ENCODE assay signal across 8 cellular contexts in genomic region chr1:6423321-6423999, GRCh38. TPM values are rescaled to one million over a fixed set of nuclear protein-coding genes. Genes with fewer than 3 reads are reported as not detected.
DNase-seq lines count a peak whose midpoint lies in the region; ATAC-seq and TF ChIP-seq lines count a peak whose summit lies in the region.

No MANE protein-coding gene starts in this region.

- H3K4me1 Mint-ChIP-seq in WTC11, result peaks cover 6% of the 10 kb centered on the region
- H3K4me1 Mint-ChIP-seq in mesothelial cell of epicardium, result peaks cover 5% of the 10 kb centered on the region
- peaks cover 10 to 22% of the 10 kb centered on the region in 2 donors for H3K4me1 Mint-ChIP-seq in stimulated activated naive B cell treated with anti-CD40 and anti-IgM and Interleukin-4, amounts not matched to agents 10 μg/mL and 1 μg/mL and 100 μg/mL, for 72 hours

- H3K27ac Mint-ChIP-seq in WTC11, result no peak overlapping the region
- H3K27ac Mint-ChIP-seq in mesothelial cell of epicardium, result no peak overlapping the region
- no peak overlapping the region for H3K27ac Mint-ChIP-seq in stimulated activated naive B cell treated with anti-CD40 and anti-IgM and Interleukin-4, amounts not matched to agents 10 μg/mL and 1 μg/mL and 100 μg/mL, for 72 hours

- peak; percentile 20 for DNase-seq in NK-92 treated with Interleukin-12 subunit alpha and Interleukin-12 subunit beta, amount 100 ng/mL, for 24 hours (lab: John Stamatoyannopoulos, UW)
- DNase-seq in NK-92 (lab: John Stamatoyannopoulos, UW; ENCODE audit: unreplicated experiment), result no peak
- peak; percentile 47 for DNase-seq in NCI-H146 treated with DMSO at 0.1 percent for 48 hours (lab: John Stamatoyannopoulos, UW; ENCODE audit: unreplicated experiment)
- peak; percentile 91 for DNase-seq in WTC11 (ENCODE audit: low spot score)
- peak; percentile 63 to 76 for DNase-seq in cardiac fibroblast (ENCODE audit: low read depth in 2 of 2)
- DNase-seq in mesothelial cell of epicardium (ENCODE audit: low spot score in 2 of 2, unreplicated experiment in 2 of 2), result peak in 1 of 2 experiments; percentile 77
- DNase-seq in stimulated activated naive B cell treated with anti-CD40 and anti-IgM and Interleukin-4, amounts not matched to agents 10 μg/mL and 1 μg/mL and 100 μg/mL, for 72 hours, result peak; percentile 50
- DNase-seq in OCI-M2 (lab: John Stamatoyannopoulos, UW; ENCODE audit: unreplicated experiment), result no peak

- CTCF ChIA-PET in WTC11 (lab: Charles Lee), result interaction anchor here (0.6 to 6.9 kb wide), 63 partner anchors 9 to 432 kb away, joined by 3 to 281 read pairs (median 5); partner anchors contain the start of genes ACOT7, GPR153, HES3 and ICMT

- peak; percentile 57 for ATAC-seq in WTC11
- ATAC-seq in stimulated activated naive B cell treated with anti-CD40 and anti-IgM and Interleukin-4, amounts not matched to agents 10 μg/mL and 1 μg/mL and 100 μg/mL, for 72 hours (replicated peaks), result peak; percentile 76 to 80

- TF ChIP-seq CTCF in WTC11 (IDR thresholded peaks at IDR 0.05) (peak; percentile 91), cardiac fibroblast (IDR thresholded peaks at IDR 0.05; ENCODE audit: low read depth, low read length) (peak; percentile 54), mesothelial cell of epicardium (IDR thresholded peaks at IDR 0.05; ENCODE audit: unreplicated experiment) (peak; percentile 81)

- H3K27me3 Mint-ChIP-seq in WTC11 (ENCODE audit: low read depth) (peaks cover 81% of the 10 kb centered on the region), mesothelial cell of epicardium (ENCODE audit: low read depth) (peaks cover 89% of the 10 kb centered on the region)
- H3K27me3 Mint-ChIP-seq in stimulated activated naive B cell treated with anti-CD40 and anti-IgM and Interleukin-4, amounts not matched to agents 10 μg/mL and 1 μg/mL and 100 μg/mL, for 72 hours, result peaks cover 47 to 79% of the 10 kb centered on the region in 2 donors

- H3K4me3 Mint-ChIP-seq in WTC11 (peak overlapping the region; percentile 60), mesothelial cell of epicardium (no peak overlapping the region)
- H3K4me3 Mint-ChIP-seq in stimulated activated naive B cell treated with anti-CD40 and anti-IgM and Interleukin-4, amounts not matched to agents 10 μg/mL and 1 μg/mL and 100 μg/mL, for 72 hours, result peak overlapping the region in 1 of 2 donors; percentile 44

- H3K9me3 Mint-ChIP-seq in WTC11 (no peaks in the 10 kb centered on the region), mesothelial cell of epicardium (no peaks in the 10 kb centered on the region)
- H3K9me3 Mint-ChIP-seq in stimulated activated naive B cell treated with anti-CD40 and anti-IgM and Interleukin-4, amounts not matched to agents 10 μg/mL and 1 μg/mL and 100 μg/mL, for 72 hours, result no peaks in the 10 kb centered on the region

- POLR2A ChIA-PET in WTC11 (lab: Charles Lee), result no interaction called here

- H3K4me3 ChIP-seq in cardiac fibroblast (replicated peaks in 1 of 2; ENCODE audit: low read depth in 2 of 2, low read length in 2 of 2), result no peak overlapping the region

- no peaks in the 10 kb centered on the region for H3K36me3 Mint-ChIP-seq in WTC11
- no peaks in the 10 kb centered on the region for H3K36me3 Mint-ChIP-seq in mesothelial cell of epicardium
- H3K36me3 Mint-ChIP-seq in stimulated activated naive B cell treated with anti-CD40 and anti-IgM and Interleukin-4, amounts not matched to agents 10 μg/mL and 1 μg/mL and 100 μg/mL, for 72 hours, result no peaks in the 10 kb centered on the region

TF ChIP-seq in WTC11, 78 proteins besides CTCF, POLR2A, EP300 and RAD21:
- TF ChIP-seq FOXK1 (CRISPR knock-in tag; IDR thresholded peaks at IDR 0.05) (0 out of 2 replicates have a peak, but pooled peaks have one; percentile 2), HMGXB4 (CRISPR knock-in tag; IDR thresholded peaks at IDR 0.05) (peak; percentile 47; the same call in 1 of the 2 replicates), SP1 (CRISPR knock-in tag; conservative IDR thresholded peaks at IDR 0.05) (0 out of 2 replicates have a peak, but pooled peaks have one; percentile 28), TEAD1 (CRISPR knock-in tag; IDR thresholded peaks at IDR 0.05) (peak; percentile 16; the same call in 1 of the 2 replicates)
- TF ChIP-seq, protein P1, sequence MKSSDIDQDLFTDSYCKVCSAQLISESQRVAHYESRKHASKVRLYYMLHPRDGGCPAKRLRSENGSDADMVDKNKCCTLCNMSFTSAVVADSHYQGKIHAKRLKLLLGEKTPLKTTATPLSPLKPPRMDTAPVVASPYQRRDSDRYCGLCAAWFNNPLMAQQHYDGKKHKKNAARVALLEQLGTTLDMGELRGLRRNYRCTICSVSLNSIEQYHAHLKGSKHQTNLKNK (CRISPR knock-in tag; IDR thresholded peaks at IDR 0.05), result no peak

RNA-seq across cellular contexts. Expression of gene ESPN, which starts 1.1 kb away (rescaled TPM):
- total RNA-seq in WTC11 (2021) (46.1 to 70.3 TPM (median 68.1 TPM) in 3 replicates), mesothelial cell of epicardium (1.2 to 1.6 TPM (median 1.4 TPM) in 3 replicates)

RNA-seq across cellular contexts. Expression of gene HES2, which starts 3.7 kb away (rescaled TPM):
- total RNA-seq in WTC11 (2021) (1.9 to 2.7 TPM (median 1.9 TPM) in 3 replicates), mesothelial cell of epicardium (0.90 to 1.1 TPM (median 0.98 TPM) in 3 replicates)

RNA-seq across cellular contexts. Expression of gene ACOT7, which starts 29.9 kb away (rescaled TPM):
- total RNA-seq in WTC11 (2021) (133 to 151 TPM (median 137 TPM) in 3 replicates), mesothelial cell of epicardium (17.4 to 21.3 TPM (median 20.3 TPM) in 3 replicates)

RNA-seq across cellular contexts. Expression of gene TNFRSF25, which starts 42.5 kb away (rescaled TPM):
- total RNA-seq in WTC11 (2021), result 19.5 to 26.1 TPM (median 22.6 TPM) in 3 replicates
- 38.9 to 41.6 TPM (median 39.4 TPM) in 3 replicates for total RNA-seq in mesothelial cell of epicardium

Comparison
In these comparisons a context has a peak if more than half of its experiments do, and no peak if none do; other contexts are left out.
1. DNase-seq: peak in NK-92 treated with Interleukin-12 subunit alpha and Interleukin-12 subunit beta, amount 100 ng/mL, for 24 hours (single experiment), NCI-H146 treated with DMSO at 0.1 percent for 48 hours (single experiment), WTC11 (single experiment), cardiac fibroblast (2 of 2) and stimulated activated naive B cell treated with anti-CD40 and anti-IgM and Interleukin-4, amounts not matched to agents 10 μg/mL and 1 μg/mL and 100 μg/mL, for 72 hours (single experiment); none in NK-92 (single experiment) and OCI-M2 (single experiment).
2. RNA of gene ESPN, which starts 1.1 kb away (total RNA-seq): 46.1 to 70.3 TPM in WTC11; 1.2 to 1.6 TPM in mesothelial cell of epicardium; every median in the first group is over 10 times any median in the second.
3. Peak in every context shown above with its lines, with median percentiles within 50 percentile points of each other: CTCF ChIP-seq.